In genomic region chr3:60017631-60018030, GRCh38 we compare ENCODE assay signal across 9 cellular contexts.
A peak's percentile ranks its signal among the peaks of the same experiment; 100 is the strongest.
DNase-seq lines count a peak whose midpoint lies in the region; ATAC-seq lines count a peak whose summit lies in the region.
"Had no signal": no experiment of that assay in that cellular context is flagged by ENCODE, and none has a peak within 500 bp of the region (broad histone marks: within the 10 kb centered on the region; RNA-seq: fewer than 3 reads in every experiment).

No MANE protein-coding gene starts in this region.

- H3K27ac ChIP-seq in GM23248: no peak overlapping the region

- H3K9ac ChIP-seq in GM23248: no peak overlapping the region

- no peaks in the 10 kb centered on the region for H3K4me1 ChIP-seq in GM23248 (ENCODE audit: insufficient read depth)

- H3K4me3 Mint-ChIP-seq in activated naive CD8-positive, alpha-beta T cell treated with anti-CD3 and anti-CD28 coated beads, Interleukin-2, amount 50 U/mL, for 24 hours: no peak overlapping the region

- in situ Hi-C loops in GM23248 (cut with MboI): no loop called here

- no peaks in the 10 kb centered on the region for H3F3A ChIP-seq in GM23248 (ENCODE audit: insufficient read depth)

- DNase-seq in GM23248 (peak; percentile 4), T-helper 1 cell (peak in 4 of 5 donors; percentile 4 to 84 (median 22)), GOT3 (lab: John Stamatoyannopoulos, UW) (no peak), NCI-H1436 treated with DMSO at 0.1 percent for 48 hours (lab: John Stamatoyannopoulos, UW) (no peak), GM19238 (ENCODE audit: insufficient read length, low spot score) (no peak)
- DNase-seq in activated naive CD8-positive, alpha-beta T cell treated with anti-CD3 and anti-CD28 coated beads, Interleukin-2, amount 50 U/mL, for 24 hours: peak; percentile 44
- peak; percentile 31 to 65 (median 32) for DNase-seq in stimulated activated CD4-positive, alpha-beta T cell treated with anti-CD3 and anti-CD28 coated beads, TNF-alpha, amount 100 ng/mL, for 48 hours (ENCODE audit: low read depth in 3 of 3)
- DNase-seq: NCI-H1436 had no signal

- 62 to 80% methylated on average over 2 of the region's 2 CpGs for WGBS in GM23248 (ENCODE audit: low coverage in 1 of 2, low lambda C conversion rate in 2 of 2, missing lambda C conversion rate in 2 of 2), 2 experiments

- H3K9me3 Mint-ChIP-seq in activated naive CD8-positive, alpha-beta T cell treated with anti-CD3 and anti-CD28 coated beads, Interleukin-2, amount 50 U/mL, for 24 hours: peaks cover 14% of the 10 kb centered on the region

- no peaks in the 10 kb centered on the region for H3K27me3 ChIP-seq in GM23248 (replicated peaks; ENCODE audit: insufficient read depth)

- H3K36me3 ChIP-seq in GM23248 (ENCODE audit: low read depth): no peaks in the 10 kb centered on the region

- no peaks in the 10 kb centered on the region for H3K27me3 Mint-ChIP-seq in activated naive CD8-positive, alpha-beta T cell treated with anti-CD3 and anti-CD28 coated beads, Interleukin-2, amount 50 U/mL, for 24 hours

- no peak overlapping the region for H2AFZ ChIP-seq in GM23248

- no peaks in the 10 kb centered on the region for H3K79me2 ChIP-seq in GM23248 (ENCODE audit: insufficient read depth)

- no peaks in the 10 kb centered on the region for H3K9me3 ChIP-seq in GM23248 (ENCODE audit: low read depth)

- H3K4me2 ChIP-seq in GM23248 (ENCODE audit: unreplicated experiment): no peak overlapping the region

- no peaks in the 10 kb centered on the region for H4K20me1 ChIP-seq in GM23248 (ENCODE audit: insufficient read depth)

- H3K4me3 ChIP-seq in GM23248: no peak overlapping the region

- peaks cover 9% of the 10 kb centered on the region for H3K36me3 Mint-ChIP-seq in activated naive CD8-positive, alpha-beta T cell treated with anti-CD3 and anti-CD28 coated beads, Interleukin-2, amount 50 U/mL, for 24 hours (ENCODE audit: low read depth)

- H3K4me1 Mint-ChIP-seq in activated naive CD8-positive, alpha-beta T cell treated with anti-CD3 and anti-CD28 coated beads, Interleukin-2, amount 50 U/mL, for 24 hours: peaks cover 40% of the 10 kb centered on the region

- no peaks in the 10 kb centered on the region for H3K9me2 ChIP-seq in GM23248 (ENCODE audit: insufficient read depth)

- peak; percentile 98 for ATAC-seq in activated naive CD8-positive, alpha-beta T cell treated with anti-CD3 and anti-CD28 coated beads, Interleukin-2, amount 50 U/mL, for 24 hours
- ATAC-seq in GM19395 (IDR thresholded peaks at IDR 0.05; ENCODE audit: unreplicated experiment): no peak

- peak overlapping the region; percentile 48 for H3K27ac Mint-ChIP-seq in activated naive CD8-positive, alpha-beta T cell treated with anti-CD3 and anti-CD28 coated beads, Interleukin-2, amount 50 U/mL, for 24 hours

Comparison
In these comparisons a context has a peak if more than half of its experiments do, and no peak if none do; other contexts are left out.
1. DNase-seq: peak in GM23248 (single experiment), T-helper 1 cell (4 of 5), activated naive CD8-positive, alpha-beta T cell treated with anti-CD3 and anti-CD28 coated beads, Interleukin-2, amount 50 U/mL, for 24 hours (single experiment) and stimulated activated CD4-positive, alpha-beta T cell treated with anti-CD3 and anti-CD28 coated beads, TNF-alpha, amount 100 ng/mL, for 48 hours (3 of 3); none in GOT3 (single experiment), NCI-H1436 treated with DMSO at 0.1 percent for 48 hours (single experiment) and GM19238 (single experiment).